Comparison of ENCODE assay signal across 37 cellular contexts in genomic region chr19:30327331-30327730, GRCh38. TPM values are rescaled to one million over a fixed set of nuclear protein-coding genes. Genes with fewer than 3 reads are reported as not detected.
"Had no signal": no experiment of that assay in that cellular context is flagged by ENCODE, and none has a peak within 500 bp of the region (broad histone marks: within the 10 kb centered on the region; RNA-seq: fewer than 3 reads in every experiment).

No MANE protein-coding gene starts in this region.

- H3K27ac Mint-ChIP-seq: activated B cell treated with CpG ODN at 0.5 μM for 24 hours; activated CD4-positive, alpha-beta memory T cell treated with anti-CD3 and anti-CD28 coated beads for 36 hours; activated CD4-positive, alpha-beta T cell treated with anti-CD3 and anti-CD28 coated beads, Interleukin-2, amount 10 ng/mL, durations not matched to agents 24 days and 14 days; activated CD8-positive, alpha-beta T cell treated with anti-CD3 and anti-CD28 coated beads for 36 hours; activated naive CD4-positive, alpha-beta T cell treated with anti-CD3 and anti-CD28 coated beads for 36 hours; activated naive CD4-positive, alpha-beta T cell treated with anti-CD3 and anti-CD28 coated beads, Interleukin-2, amount 50 U/mL, for 72 hours; activated naive CD8-positive, alpha-beta T cell treated with anti-CD3 and anti-CD28 coated beads for 36 hours; activated T-cell treated with anti-CD3 and anti-CD28 coated beads, Interleukin-2, amount 50 U/mL, for 72 hours; activated T-helper 1 cell treated with anti-CD3 and anti-CD28 coated beads, Interleukin-12 subunit alpha, Interleukin-12 subunit beta, Interleukin-2, Interleukin-4 antibody, amounts not matched to agents 30 ng/mL and 10 ng/mL and 1 ng/mL, durations not matched to agents 14 hours and 24 hours and 36 hours; activated T-helper 17 cell treated with anti-CD3 and anti-CD28 coated beads, Interleukin-2, amount 50 U/mL, for 72 hours; T-helper 17 cell had no signal

- H3K27ac ChIP-seq: adrenal gland, body of pancreas, brain microvascular endothelial cell, breast epithelium, VCaP had no signal

- H3K4me3 Mint-ChIP-seq: activated B cell treated with CpG ODN at 0.5 μM for 24 hours; activated CD4-positive, alpha-beta memory T cell treated with anti-CD3 and anti-CD28 coated beads for 36 hours; activated CD4-positive, alpha-beta T cell treated with anti-CD3 and anti-CD28 coated beads, Interleukin-2, amount 10 ng/mL, durations not matched to agents 24 days and 14 days; activated CD8-positive, alpha-beta T cell treated with anti-CD3 and anti-CD28 coated beads for 36 hours; activated naive CD4-positive, alpha-beta T cell treated with anti-CD3 and anti-CD28 coated beads for 36 hours; activated naive CD8-positive, alpha-beta T cell treated with anti-CD3 and anti-CD28 coated beads for 36 hours; activated T-cell treated with anti-CD3 and anti-CD28 coated beads, Interleukin-2, amount 50 U/mL, for 4 hours; activated T-cell treated with anti-CD3 and anti-CD28 coated beads, Interleukin-2, amount 50 U/mL, for 72 hours; activated T-helper 1 cell treated with anti-CD3 and anti-CD28 coated beads, Interleukin-12 subunit alpha, Interleukin-12 subunit beta, Interleukin-2, Interleukin-4 antibody, amounts not matched to agents 30 ng/mL and 10 ng/mL and 1 ng/mL, durations not matched to agents 14 hours and 24 hours and 36 hours; activated T-helper 17 cell treated with anti-CD3 and anti-CD28 coated beads, Interleukin-2, amount 50 U/mL, for 72 hours; T-helper 17 cell had no signal

- H3K36me3 Mint-ChIP-seq: activated CD4-positive, alpha-beta memory T cell treated with anti-CD3 and anti-CD28 coated beads for 36 hours; activated naive CD4-positive, alpha-beta T cell treated with anti-CD3 and anti-CD28 coated beads, Interleukin-2, amount 50 U/mL, for 72 hours; activated naive CD8-positive, alpha-beta T cell treated with anti-CD3 and anti-CD28 coated beads for 36 hours had no signal

- H3K27me3 ChIP-seq: adrenal gland, body of pancreas, brain microvascular endothelial cell had no signal

- FAIRE-seq: astrocyte, TTC549 had no signal

- H3K4me1 ChIP-seq: adrenal gland, body of pancreas, breast epithelium had no signal

- H3K4me3 ChIP-seq: adrenal gland, body of pancreas, breast epithelium had no signal

- H3K36me3 ChIP-seq: adrenal gland, brain microvascular endothelial cell, breast epithelium had no signal

- DNase-seq: activated B cell treated with CpG ODN at 0.5 μM for 24 hours; activated CD4-positive, alpha-beta memory T cell treated with anti-CD3 and anti-CD28 coated beads for 36 hours; activated CD4-positive, alpha-beta T cell treated with anti-CD3 and anti-CD28 coated beads for 4 hours; activated CD4-positive, alpha-beta T cell treated with anti-CD3 and anti-CD28 coated beads, Interleukin-2, amount 10 ng/mL, durations not matched to agents 24 days and 14 days; activated CD4-positive, alpha-beta T cell treated with anti-CD3 and anti-CD28 coated beads, Interleukin-2, amount 50 U/mL, for 1 hour; activated CD4-positive, alpha-beta T cell treated with anti-CD3 and anti-CD28 coated beads, Interleukin-2, amount 50 U/mL, for 4 hours; activated CD4-positive, CD25-positive, alpha-beta regulatory T cell treated with anti-CD3 and anti-CD28 coated beads, Interleukin-2, amount 50 U/mL, for 72 hours; activated CD8-positive, alpha-beta memory T cell treated with anti-CD3 and anti-CD28 coated beads, Interleukin-2, amount 50 U/mL, for 4 hours; activated CD8-positive, alpha-beta T cell treated with anti-CD3 and anti-CD28 coated beads for 36 hours; activated effector memory CD4-positive, alpha-beta T cell treated with anti-CD3 and anti-CD28 coated beads, Interleukin-2, amount 50 U/mL, for 16 hours; activated gamma-delta T cell treated with Interleukin-2 at 50 U/mL for 16 hours; activated naive CD4-positive, alpha-beta T cell; activated naive CD4-positive, alpha-beta T cell treated with anti-CD3 and anti-CD28 coated beads for 36 hours; activated naive CD4-positive, alpha-beta T cell treated with anti-CD3 and anti-CD28 coated beads, Interleukin-2, amount 50 U/mL, for 16 hours; activated naive CD8-positive, alpha-beta T cell treated with anti-CD3 and anti-CD28 coated beads for 36 hours; activated T-cell treated with anti-CD3 and anti-CD28 coated beads for 4 hours; activated T-cell treated with anti-CD3 and anti-CD28 coated beads, Interleukin-2, amount 50 U/mL, for 1 hour; activated T-cell treated with anti-CD3 and anti-CD28 coated beads, Interleukin-2, amount 50 U/mL, for 4 hours; activated T-cell treated with anti-CD3 and anti-CD28 coated beads, Interleukin-2, amount 50 U/mL, for 72 hours; adrenal gland; amniotic stem cell; aorta; body of pancreas; brain microvascular endothelial cell; central memory CD4-positive, alpha-beta T cell; T-helper 17 cell; T1000 had no signal

- H3K27me3 Mint-ChIP-seq: activated B cell treated with CpG ODN at 0.5 μM for 24 hours; activated CD4-positive, alpha-beta memory T cell treated with anti-CD3 and anti-CD28 coated beads for 36 hours; activated CD4-positive, alpha-beta T cell treated with anti-CD3 and anti-CD28 coated beads, Interleukin-2, amount 10 ng/mL, durations not matched to agents 24 days and 14 days; activated naive CD8-positive, alpha-beta T cell treated with anti-CD3 and anti-CD28 coated beads for 36 hours; T-helper 17 cell had no signal

- H3K9me3 ChIP-seq: adrenal gland, body of pancreas, breast epithelium had no signal

- ATAC-seq: activated CD8-positive, alpha-beta T cell treated with anti-CD3 and anti-CD28 coated beads for 36 hours; activated naive CD4-positive, alpha-beta T cell treated with anti-CD3 and anti-CD28 coated beads, Interleukin-2, amount 50 U/mL, for 72 hours; activated T-cell treated with anti-CD3 and anti-CD28 coated beads, Interleukin-2, amount 50 U/mL, for 4 hours; activated T-cell treated with anti-CD3 and anti-CD28 coated beads, Interleukin-2, amount 50 U/mL, for 72 hours; activated T-helper 17 cell treated with anti-CD3 and anti-CD28 coated beads, Interleukin-2, amount 50 U/mL, for 72 hours; body of pancreas; T-helper 17 cell had no signal

- H3K9me3 Mint-ChIP-seq: activated CD4-positive, alpha-beta memory T cell treated with anti-CD3 and anti-CD28 coated beads for 36 hours; activated CD4-positive, alpha-beta T cell treated with anti-CD3 and anti-CD28 coated beads, Interleukin-2, amount 10 ng/mL, durations not matched to agents 24 days and 14 days; activated naive CD4-positive, alpha-beta T cell treated with anti-CD3 and anti-CD28 coated beads for 36 hours; activated naive CD8-positive, alpha-beta T cell treated with anti-CD3 and anti-CD28 coated beads for 36 hours had no signal

- H3K4me1 Mint-ChIP-seq: activated B cell treated with CpG ODN at 0.5 μM for 24 hours; activated CD4-positive, alpha-beta T cell treated with anti-CD3 and anti-CD28 coated beads, Interleukin-2, amount 10 ng/mL, durations not matched to agents 24 days and 14 days; activated naive CD8-positive, alpha-beta T cell treated with anti-CD3 and anti-CD28 coated beads for 36 hours; activated T-helper 17 cell treated with anti-CD3 and anti-CD28 coated beads, Interleukin-2, amount 50 U/mL, for 72 hours; T-helper 17 cell had no signal

RNA-seq across cellular contexts. Expression of gene ZNF536, which starts 44.9 kb away (rescaled TPM):
- total RNA-seq: activated B cell treated with CpG ODN at 0.5 μM for 24 hours; activated CD4-positive, alpha-beta memory T cell treated with anti-CD3 and anti-CD28 coated beads for 36 hours; activated CD4-positive, alpha-beta T cell treated with anti-CD3 and anti-CD28 coated beads, Interleukin-2, amount 10 ng/mL, durations not matched to agents 24 days and 14 days; activated CD8-positive, alpha-beta memory T cell treated with anti-CD3 and anti-CD28 coated beads for 36 hours; activated CD8-positive, alpha-beta T cell treated with anti-CD3 and anti-CD28 coated beads for 36 hours; activated naive CD4-positive, alpha-beta T cell treated with anti-CD3 and anti-CD28 coated beads for 36 hours; activated naive CD4-positive, alpha-beta T cell treated with anti-CD3 and anti-CD28 coated beads, Interleukin-2, amount 50 U/mL, for 72 hours; activated naive CD8-positive, alpha-beta T cell treated with anti-CD3 and anti-CD28 coated beads for 36 hours; activated T-cell treated with anti-CD3 and anti-CD28 coated beads, Interleukin-2, amount 50 U/mL, for 4 hours; activated T-helper 1 cell treated with anti-CD3 and anti-CD28 coated beads, Interleukin-12 subunit alpha, Interleukin-12 subunit beta, Interleukin-2, Interleukin-4 antibody, amounts not matched to agents 30 ng/mL and 10 ng/mL and 1 ng/mL, durations not matched to agents 14 hours and 24 hours and 36 hours; activated T-helper 17 cell treated with anti-CD3 and anti-CD28 coated beads, Interleukin-2, amount 50 U/mL, for 72 hours; body of pancreas; T-helper 1 cell treated with Interleukin-12 subunit alpha and Interleukin-12 subunit beta and Interleukin-4 antibody, amounts not matched to agents 30 ng/mL and 1 ng/mL, for 36 hours; T-helper 17 cell; T-helper 2 cell treated with Interferon-gamma antibody and Interleukin-4, amounts not matched to agents 100 ng/mL and 5 ng/mL, for 36 hours had no signal
